Comparison of ENCODE assay signal across 10 cellular contexts in genomic region chr6:111844921-111845320, GRCh38. TPM values are rescaled to one million over a fixed set of nuclear protein-coding genes. Genes with fewer than 3 reads are reported as not detected.
DNase-seq lines count a peak whose midpoint lies in the region; ATAC-seq and TF ChIP-seq lines count a peak whose summit lies in the region.
"Had no signal": no experiment of that assay in that cellular context is flagged by ENCODE, and none has a peak within 500 bp of the region (broad histone marks: within the 10 kb centered on the region; RNA-seq: fewer than 3 reads in every experiment).

No MANE protein-coding gene starts in this region.

- no peak overlapping the region for H3K27ac Mint-ChIP-seq in naive thymus-derived CD4-positive, alpha-beta T cell

- peaks cover 0 to 53% (median 12%) of the 10 kb centered on the region in 7 donors for H3K4me1 Mint-ChIP-seq in naive thymus-derived CD4-positive, alpha-beta T cell

- peaks cover 0 to 44% (median 5%) of the 10 kb centered on the region in 5 donors for H3K36me3 Mint-ChIP-seq in naive thymus-derived CD4-positive, alpha-beta T cell

- H3K4me1 ChIP-seq in naive thymus-derived CD4-positive, alpha-beta T cell (ENCODE audit: control insufficient read depth in 2 of 2, insufficient read depth in 2 of 2, low read length in 2 of 2) = peaks cover 96 to 99% of the 10 kb centered on the region in 2 donors
- H3K4me1 ChIP-seq in SJCRH30 (peaks cover 65% of the 10 kb centered on the region), breast epithelium (no peaks in the 10 kb centered on the region), BE2C (peaks cover 29% of the 10 kb centered on the region)

- no peak for TF ChIP-seq POLR2A in breast epithelium (IDR thresholded peaks at IDR 0.05)

- H3K36me3 ChIP-seq in naive thymus-derived CD4-positive, alpha-beta T cell (ENCODE audit: control insufficient read depth in 2 of 3, insufficient read depth in 3 of 3, low read length in 3 of 3) = peaks cover 0 to 8% (median 0%) of the 10 kb centered on the region in 3 experiments
- H3K36me3 ChIP-seq in SJCRH30 = no peaks in the 10 kb centered on the region; the same call in 1 of the 2 replicates
- H3K36me3 ChIP-seq in breast epithelium = no peaks in the 10 kb centered on the region
- H3K36me3 ChIP-seq in BE2C = peaks cover 3% of the 10 kb centered on the region; the same call in 1 of the 2 replicates
- H3K36me3 ChIP-seq: sigmoid colon had no signal

- ATAC-seq in GM18511 (IDR thresholded peaks at IDR 0.05; ENCODE audit: unreplicated experiment) = peak; percentile 38
- peak; percentile 15 for ATAC-seq in HG03159 (IDR thresholded peaks at IDR 0.05; ENCODE audit: unreplicated experiment)
- ATAC-seq in naive thymus-derived CD4-positive, alpha-beta T cell = no peak
- no peak for ATAC-seq in HG03135 (IDR thresholded peaks at IDR 0.05; ENCODE audit: unreplicated experiment)

- POLR2A ChIA-PET in naive thymus-derived CD4-positive, alpha-beta T cell (lab: Charles Lee) = interaction anchor here (0.6 to 1.5 kb wide), 5 partner anchors 15 to 198 kb away, joined by 3 to 6 read pairs (median 4); no protein-coding TSS in a partner anchor

- TF ChIP-seq CTCF in breast epithelium (IDR thresholded peaks at IDR 0.05) = no peak
- no peak for TF ChIP-seq CTCF in BE2C (IDR thresholded peaks at IDR 0.05; ENCODE audit: low read depth, low read length)

- H3K4me3 Mint-ChIP-seq in naive thymus-derived CD4-positive, alpha-beta T cell = peak overlapping the region in 5 of 10 donors; percentile 60 to 78 (median 72)

- H3K9me3 ChIP-seq in naive thymus-derived CD4-positive, alpha-beta T cell (ENCODE audit: control insufficient read depth in 2 of 3, low read length in 3 of 3) = no peaks in the 10 kb centered on the region
- no peaks in the 10 kb centered on the region for H3K9me3 ChIP-seq in SJCRH30 (replicated peaks)
- H3K9me3 ChIP-seq in breast epithelium = no peaks in the 10 kb centered on the region
- H3K9me3 ChIP-seq in BE2C = no peaks in the 10 kb centered on the region
- H3K9me3 ChIP-seq: sigmoid colon had no signal

- peak overlapping the region; percentile 50 for H3K27ac ChIP-seq in caudate nucleus (ENCODE audit: low read depth, low read length)
- H3K27ac ChIP-seq in naive thymus-derived CD4-positive, alpha-beta T cell (ENCODE audit: low read depth, low read length) = peak overlapping the region; percentile 62
- H3K27ac ChIP-seq in SJCRH30 = no peak overlapping the region
- H3K27ac ChIP-seq in breast epithelium = peak overlapping the region in 1 of 2 donors; percentile 23
- H3K27ac ChIP-seq: sigmoid colon had no signal

- no peaks in the 10 kb centered on the region for H3K27me3 ChIP-seq in naive thymus-derived CD4-positive, alpha-beta T cell (ENCODE audit: control insufficient read depth in 2 of 2, insufficient read depth in 2 of 2, low read length in 2 of 2)
- no peaks in the 10 kb centered on the region for H3K27me3 ChIP-seq in SJCRH30
- no peaks in the 10 kb centered on the region for H3K27me3 ChIP-seq in breast epithelium
- H3K27me3 ChIP-seq in BE2C = no peaks in the 10 kb centered on the region
- H3K27me3 ChIP-seq: sigmoid colon had no signal

- peak overlapping the region; percentile 15 for H3K4me3 ChIP-seq in naive thymus-derived CD4-positive, alpha-beta T cell (ENCODE audit: low read length)
- H3K4me3 ChIP-seq in SJCRH30 = no peak overlapping the region
- no peak overlapping the region for H3K4me3 ChIP-seq in breast epithelium
- H3K4me3 ChIP-seq in BE2C (ENCODE audit: low read depth, low read length) = no peak overlapping the region
- H3K4me3 ChIP-seq: sigmoid colon had no signal

- intact Hi-C loops in naive thymus-derived CD4-positive, alpha-beta T cell (cut with micrococcal nuclease) = loop anchor here (1.0 to 10.0 kb wide), 4 partner anchors 7 to 360 kb away; partner anchors contain the start of gene REV3L (in 1 of the 2)
- intact Hi-C loops in breast epithelium (cut with DNase I; ENCODE audit: low total_unique reads) = loop anchor here (1.0 kb wide), 1 partner anchor 29 kb away; no protein-coding TSS in a partner anchor

- peak in 24 of 61 donors; percentile 2 to 68 (median 33) for DNase-seq in caudate nucleus (lab: John Stamatoyannopoulos, UW)
- DNase-seq in naive thymus-derived CD4-positive, alpha-beta T cell = no peak
- no peak for DNase-seq in SJCRH30
- no peak for DNase-seq in breast epithelium (ENCODE audit: low spot score in 2 of 2)
- no peak for DNase-seq in BE2C
- DNase-seq: NCI-H1694 treated with DMSO at 0.1 percent for 48 hours, sigmoid colon had no signal

- H3K9me3 Mint-ChIP-seq in naive thymus-derived CD4-positive, alpha-beta T cell = no peaks in the 10 kb centered on the region

- no peaks in the 10 kb centered on the region for H3K27me3 Mint-ChIP-seq in naive thymus-derived CD4-positive, alpha-beta T cell

- CTCF ChIA-PET in naive thymus-derived CD4-positive, alpha-beta T cell (lab: Charles Lee) = interaction anchor here (1.7 to 2.5 kb wide), 2 partner anchors 75 to 92 kb away, joined by 6 to 7 read pairs; no protein-coding TSS in a partner anchor

RNA-seq across cellular contexts. Expression of gene FYN, which starts 28.3 kb away (rescaled TPM):
- 100 to 1,000 TPM; 200 to 720 (median 447) TPM for total RNA-seq in naive thymus-derived CD4-positive, alpha-beta T cell
- polyA plus RNA-seq in naive thymus-derived CD4-positive, alpha-beta T cell = 100 to 1,000 TPM; 226 to 330 TPM
- 57.1 and 67.1 TPM in 2 replicates for total RNA-seq in SJCRH30 (2014; rRNA removed; shearing (Covaris generic))
- total RNA-seq in breast epithelium = 100 to 1,000 TPM in 2 of 3 donors, 10 to 100 TPM in 1; 44.8 to 209 (median 111) TPM
- polyA plus RNA-seq in BE2C (2012; ENCODE audit: insufficient read depth, insufficient read length, low read depth) = 221 TPM

Comparison
In these comparisons a context has a peak if more than half of its experiments do, and no peak if none do; other contexts are left out.
1. ATAC-seq: peak in GM18511 (single experiment) and HG03159 (single experiment); none in naive thymus-derived CD4-positive, alpha-beta T cell (single experiment) and HG03135 (single experiment).